In genomic region chr20:45952861-45953260, GRCh38 we compare ENCODE assay signal across 35 cellular contexts. TPM values are rescaled to one million over a fixed set of nuclear protein-coding genes. Genes with fewer than 3 reads are reported as not detected.
"Had no signal": no experiment of that assay in that cellular context is flagged by ENCODE, and none has a peak within 500 bp of the region (broad histone marks: within the 10 kb centered on the region; RNA-seq: fewer than 3 reads in every experiment).

No MANE protein-coding gene starts in this region.

- H3K27me3 ChIP-seq: brain microvascular endothelial cell, MG63, Peyer's patch had no signal

- H3K27me3 Mint-ChIP-seq: activated CD4-positive, alpha-beta memory T cell treated with anti-CD3 and anti-CD28 coated beads for 36 hours; activated naive CD8-positive, alpha-beta T cell treated with anti-CD3 and anti-CD28 coated beads for 36 hours had no signal

- FAIRE-seq: TTC549 had no signal

- H3K9me3 Mint-ChIP-seq: activated CD4-positive, alpha-beta memory T cell treated with anti-CD3 and anti-CD28 coated beads for 36 hours; activated naive CD8-positive, alpha-beta T cell treated with anti-CD3 and anti-CD28 coated beads for 36 hours; activated T-cell treated with anti-CD3 and anti-CD28 coated beads, Interleukin-2, amount 50 U/mL, for 4 hours; activated T-helper 1 cell treated with anti-CD3 and anti-CD28 coated beads, Interleukin-12 subunit alpha, Interleukin-12 subunit beta, Interleukin-2, Interleukin-4 antibody, amounts not matched to agents 30 ng/mL and 10 ng/mL and 1 ng/mL, durations not matched to agents 14 hours and 24 hours and 36 hours had no signal

- H3K4me3 ChIP-seq: MG63, Peyer's patch had no signal

- H3K9me3 ChIP-seq: MG63, Peyer's patch had no signal

- H3K4me1 ChIP-seq: Peyer's patch had no signal

- DNase-seq: activated CD4-positive, alpha-beta memory T cell treated with anti-CD3 and anti-CD28 coated beads for 36 hours; activated CD4-positive, alpha-beta T cell treated with anti-CD3 and anti-CD28 coated beads, Interleukin-2, amount 50 U/mL, for 1 hour; activated CD8-positive, alpha-beta memory T cell treated with anti-CD3 and anti-CD28 coated beads, Interleukin-2, amount 50 U/mL, for 4 hours; activated effector memory CD4-positive, alpha-beta T cell treated with Interleukin-2 at 50 U/mL for 16 hours; activated naive CD4-positive, alpha-beta T cell treated with anti-CD3 and anti-CD28 coated beads, Interleukin-2, amount 50 U/mL, for 16 hours; activated naive CD8-positive, alpha-beta T cell treated with anti-CD3 and anti-CD28 coated beads for 36 hours; activated T-cell treated with anti-CD3 and anti-CD28 coated beads for 4 hours; activated T-cell treated with anti-CD3 and anti-CD28 coated beads, Interleukin-2, amount 50 U/mL, for 4 hours; amniotic stem cell; aorta; brain microvascular endothelial cell; central memory CD4-positive, alpha-beta T cell; Kasumi-1; KG1; MG63; NCI-H1048; NCI-H1105 treated with DMSO at 0.1 percent for 48 hours; NCI-H1436; NCI-H1694; NCI-H2029; NCI-H345; NCI-H524 treated with DMSO at 0.1 percent for 48 hours; NCI-H748 treated with DMSO at 0.1 percent for 48 hours; NK-92 treated with Interleukin-12 subunit alpha and Interleukin-12 subunit beta, amount 100 ng/mL, for 24 hours; PC-3; Peyer's patch; RPMI8226; SW 1271; T-helper 1 cell; T1000 had no signal

- H3K4me1 Mint-ChIP-seq: activated naive CD8-positive, alpha-beta T cell treated with anti-CD3 and anti-CD28 coated beads for 36 hours had no signal

- H3K27ac ChIP-seq: brain microvascular endothelial cell, Peyer's patch had no signal

- ATAC-seq: activated T-cell treated with anti-CD3 and anti-CD28 coated beads, Interleukin-2, amount 50 U/mL, for 4 hours; PC-3 had no signal

- H3K4me3 Mint-ChIP-seq: activated CD4-positive, alpha-beta memory T cell treated with anti-CD3 and anti-CD28 coated beads for 36 hours; activated naive CD8-positive, alpha-beta T cell treated with anti-CD3 and anti-CD28 coated beads for 36 hours; activated T-cell treated with anti-CD3 and anti-CD28 coated beads, Interleukin-2, amount 50 U/mL, for 4 hours; activated T-helper 1 cell treated with anti-CD3 and anti-CD28 coated beads, Interleukin-12 subunit alpha, Interleukin-12 subunit beta, Interleukin-2, Interleukin-4 antibody, amounts not matched to agents 30 ng/mL and 10 ng/mL and 1 ng/mL, durations not matched to agents 14 hours and 24 hours and 36 hours had no signal

- H3K27ac Mint-ChIP-seq: activated CD4-positive, alpha-beta memory T cell treated with anti-CD3 and anti-CD28 coated beads for 36 hours; activated naive CD8-positive, alpha-beta T cell treated with anti-CD3 and anti-CD28 coated beads for 36 hours; activated T-helper 1 cell treated with anti-CD3 and anti-CD28 coated beads, Interleukin-12 subunit alpha, Interleukin-12 subunit beta, Interleukin-2, Interleukin-4 antibody, amounts not matched to agents 30 ng/mL and 10 ng/mL and 1 ng/mL, durations not matched to agents 14 hours and 24 hours and 36 hours had no signal

RNA-seq across cellular contexts. Expression of gene MMP9, which starts 55.8 kb away (rescaled TPM):
- total RNA-seq: cerebellum; NCI-H460; T-helper 2 cell treated with Interferon-gamma antibody and Interleukin-4, amounts not matched to agents 100 ng/mL and 5 ng/mL, for 36 hours had no signal
